Comparison of ENCODE assay signal across 18 cellular contexts in genomic region chr4:143421609-143422008, GRCh38.
DNase-seq lines count a peak whose midpoint lies in the region; ATAC-seq and TF ChIP-seq lines count a peak whose summit lies in the region.
"Had no signal": no experiment of that assay in that cellular context is flagged by ENCODE, and none has a peak within 500 bp of the region (broad histone marks: within the 10 kb centered on the region; RNA-seq: fewer than 3 reads in every experiment).

No MANE protein-coding gene starts in this region.

- H3K23ac ChIP-seq in trophoblast cell (ENCODE audit: low read length), result no peak overlapping the region

- H2BK5ac ChIP-seq in trophoblast cell (ENCODE audit: low read depth, low read length, poor library complexity), result no peak overlapping the region

- H3K9ac ChIP-seq in BLaER1 (no peak overlapping the region), trophoblast cell (ENCODE audit: low read length) (no peak overlapping the region)

- no peak overlapping the region for H2AK5ac ChIP-seq in trophoblast cell (ENCODE audit: low read length)

- no peaks in the 10 kb centered on the region for H3K79me2 ChIP-seq in trophoblast cell (ENCODE audit: control insufficient read depth, insufficient read depth, low read length, poor library complexity)

- DNase-seq in M059J (ENCODE audit: low read depth) (peak; percentile 73), astrocyte of the hippocampus (ENCODE audit: low read depth, low spot score) (peak; percentile 5), trophoblast cell (peak; percentile 24 to 67), body of pancreas (no peak)
- DNase-seq: BE2C; Caco-2; CD4-positive, alpha-beta T cell; DMS153; H7; NCI-H1105 treated with DMSO at 0.1 percent for 48 hours; NCI-H1694 treated with DMSO at 0.1 percent for 48 hours; NCI-H510A treated with DMSO at 0.1 percent for 48 hours; NCI-H774 had no signal

- intact Hi-C loops in body of pancreas (cut with DNase I), result no loop called here

- WGBS in trophoblast cell (ENCODE audit: extremely low coverage, insufficient coverage, insufficient read length), result no CpG with 5 or more reads among the region's 1 CpG
- WGBS in body of pancreas, 2 donors, result 94 to 100% methylated on average over 1 of the region's 1 CpG

- no peak overlapping the region for H2AFZ ChIP-seq in trophoblast cell (ENCODE audit: insufficient read depth, low read length, poor library complexity)

- TF ChIP-seq POLR2A in body of pancreas (IDR thresholded peaks at IDR 0.05), result no peak

- H3K9me3 ChIP-seq in BLaER1 (no peaks in the 10 kb centered on the region; the same call in 1 of the 2 replicates), trophoblast cell (ENCODE audit: insufficient read depth, low read depth, low read length) (no peaks in the 10 kb centered on the region), body of pancreas (no peaks in the 10 kb centered on the region)
- H3K9me3 ChIP-seq: BE2C, Caco-2, SJSA1 had no signal

- H3K18ac ChIP-seq in trophoblast cell (ENCODE audit: low read length), result no peak overlapping the region

- no peak overlapping the region for H4K91ac ChIP-seq in trophoblast cell (ENCODE audit: low read depth, low read length)

- H2BK12ac ChIP-seq in trophoblast cell (ENCODE audit: low read length), result no peak overlapping the region

- no peaks in the 10 kb centered on the region for H3K79me1 ChIP-seq in trophoblast cell (ENCODE audit: low read length)

- TF ChIP-seq CTCF in body of pancreas (IDR thresholded peaks at IDR 0.05), result no peak

- H3K27ac ChIP-seq in BLaER1, result peak overlapping the region; percentile 87; the same call in 1 of the 2 replicates
- no peak overlapping the region for H3K27ac ChIP-seq in trophoblast cell (ENCODE audit: low read depth, low read length)
- H3K27ac ChIP-seq in body of pancreas, result no peak overlapping the region
- H3K27ac ChIP-seq: SJSA1 had no signal

- no peak for ATAC-seq in HG02642 (IDR thresholded peaks at IDR 0.05; ENCODE audit: poor library complexity, unreplicated experiment)
- ATAC-seq in GM18498 (IDR thresholded peaks at IDR 0.05; ENCODE audit: unreplicated experiment), result no peak
- no peak for ATAC-seq in body of pancreas
- ATAC-seq in HG02970 (IDR thresholded peaks at IDR 0.05; ENCODE audit: low FRiP score, unreplicated experiment), result no peak

- peaks cover 12% of the 10 kb centered on the region; the same call in 1 of the 2 replicates for H4K20me1 ChIP-seq in BLaER1

- no peak overlapping the region for H4K8ac ChIP-seq in trophoblast cell (ENCODE audit: low read depth, low read length)

- H3K4me1 ChIP-seq in BLaER1, result peaks cover 68% of the 10 kb centered on the region
- H3K4me1 ChIP-seq in trophoblast cell (ENCODE audit: control insufficient read depth in 1 of 2, insufficient read depth in 2 of 2, low read length in 2 of 2), result no peaks in the 10 kb centered on the region
- H3K4me1 ChIP-seq in body of pancreas, result no peaks in the 10 kb centered on the region
- H3K4me1 ChIP-seq: BE2C, Caco-2, SJSA1 had no signal

- H2BK120ac ChIP-seq in trophoblast cell (ENCODE audit: insufficient read depth, low read length, poor library complexity), result no peak overlapping the region

- no peak overlapping the region for H3K4ac ChIP-seq in trophoblast cell (ENCODE audit: low read depth, low read length)

- no peak overlapping the region for H3K14ac ChIP-seq in trophoblast cell (ENCODE audit: low read length)

- peaks cover 74% of the 10 kb centered on the region for H3K36me3 ChIP-seq in BLaER1
- peaks cover 5 to 15% of the 10 kb centered on the region in 2 experiments for H3K36me3 ChIP-seq in trophoblast cell (ENCODE audit: control insufficient read depth in 1 of 2, insufficient read depth in 2 of 2, low read length in 2 of 2)
- peaks cover 0 to 7% of the 10 kb centered on the region in 2 donors for H3K36me3 ChIP-seq in body of pancreas (replicated peaks in 1 of 2; ENCODE audit: insufficient read depth in 1 of 2, low read depth in 2 of 2)
- H3K36me3 ChIP-seq: BE2C, SJSA1 had no signal

- H3K27me3 ChIP-seq in BLaER1 (no peaks in the 10 kb centered on the region), trophoblast cell (ENCODE audit: insufficient read depth, low read length) (no peaks in the 10 kb centered on the region), body of pancreas (no peaks in the 10 kb centered on the region)
- H3K27me3 ChIP-seq: BE2C, SJSA1 had no signal

- H3K4me2 ChIP-seq in BLaER1 (peak overlapping the region; percentile 84), trophoblast cell (ENCODE audit: low read length) (no peak overlapping the region)

- H3K4me3 ChIP-seq in BLaER1, result no peak overlapping the region
- H3K4me3 ChIP-seq in trophoblast cell (ENCODE audit: low read depth, low read length), result no peak overlapping the region
- H3K4me3 ChIP-seq in body of pancreas, result no peak overlapping the region
- H3K4me3 ChIP-seq: SJSA1 had no signal

- no peak overlapping the region for H4K12ac ChIP-seq in trophoblast cell (ENCODE audit: low read depth, low read length)

Comparison
In these comparisons a context has a peak if more than half of its experiments do, and no peak if none do; other contexts are left out.
1. DNase-seq: peak in M059J (single experiment), astrocyte of the hippocampus (single experiment) and trophoblast cell (2 of 2); none in body of pancreas (0 of 4).